ENCODE assay signal across 8 cellular contexts in the genomic region with DNA sequence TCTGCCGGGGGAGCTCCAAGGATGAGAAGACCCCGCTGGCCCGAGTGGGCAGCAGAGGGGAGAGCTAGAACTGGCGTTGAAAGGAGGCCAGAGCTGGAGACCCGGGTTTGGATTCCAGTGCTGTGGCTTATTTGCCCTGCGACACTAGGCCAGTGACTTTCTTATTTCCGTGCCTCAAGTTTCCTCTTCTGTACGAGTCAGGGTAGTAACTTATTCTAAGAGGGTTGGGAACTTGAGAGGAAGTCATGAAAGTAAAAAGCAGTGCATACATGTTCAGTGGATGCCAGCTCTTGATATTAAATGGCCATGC. TPM values are rescaled to one million over a fixed set of nuclear protein-coding genes. Genes with fewer than 3 reads are reported as not detected.
DNase-seq lines count a peak whose midpoint lies in the region; ATAC-seq, FAIRE-seq and TF ChIP-seq lines count a peak whose summit lies in the region.

No MANE protein-coding gene starts in this region.

- BruUV-seq in Calu3 (replicated peaks; lab: Mats Ljungman, UMichigan), result no TSS peak
- no TSS peak for BruUV-seq in HepG2 (replicated peaks; lab: Mats Ljungman, UMichigan)

- H3K4me3 ChIP-seq in ascending aorta (peak overlapping the region; percentile 87 to 95), HepG2 (replicated peaks in 1 of 3; ENCODE audit: insufficient read depth in 1 of 3, low read depth in 2 of 3, low read length in 3 of 3) (peak overlapping the region; percentile 84 to 96 (median 95))

- TF ChIP-seq RAD21 in HepG2 (CRISPR knock-in tag; IDR thresholded peaks at IDR 0.05), result no peak

- H3K36me3 ChIP-seq in ascending aorta, result peaks cover 19 to 27% of the 10 kb centered on the region in 2 donors
- peaks cover 17 to 25% of the 10 kb centered on the region in 2 experiments for H3K36me3 ChIP-seq in HepG2 (replicated peaks in 1 of 2; ENCODE audit: control insufficient read depth in 1 of 2, insufficient read depth in 2 of 2, low read length in 2 of 2)

- H3K27me3 Mint-ChIP-seq in Calu3 (ENCODE audit: unreplicated experiment) (no peaks in the 10 kb centered on the region), type B pancreatic cell (no peaks in the 10 kb centered on the region)

- peak overlapping the region; percentile 78 for H3K4me2 ChIP-seq in HepG2 (ENCODE audit: low read depth, low read length)

- H3K27ac ChIP-seq in ascending aorta (peak overlapping the region; percentile 77 to 85), HepG2 (ENCODE audit: extremely low read length, insufficient read depth, low read length) (peak overlapping the region; percentile 73)

- TF ChIP-seq EP300 in HepG2 (IDR thresholded peaks at IDR 0.05; ENCODE audit: low read depth in 2 of 2, low read length in 2 of 2) (no peak), HepG2 (CRISPR knock-in tag; IDR thresholded peaks at IDR 0.05; ENCODE audit: borderline replicate concordance) (no peak)

- ATAC-seq in HepG2, result peak; percentile 79; the same call in 2 of the 3 replicates
- no peak for ATAC-seq in GM18511 (IDR thresholded peaks at IDR 0.05; ENCODE audit: unreplicated experiment)
- no peak for ATAC-seq in GM18909 (IDR thresholded peaks at IDR 0.05; ENCODE audit: poor library complexity, unreplicated experiment)

- CTCF ChIA-PET in Calu3 (lab: Charles Lee) (interaction anchor here (0.6 to 1.6 kb wide), 6 partner anchors 12 to 319 kb away, joined by 3 to 11 read pairs (median 4); partner anchors contain the start of genes AP1M1 and RAB8A), HepG2 (lab: Yijun Ruan, JAX; ENCODE audit: low intra/inter-chr PET ratio, low total read pairs) (interaction anchor here (1.3 to 1.8 kb wide), 3 partner anchors 124 to 557 kb away, joined by 3 to 6 read pairs (median 4); no protein-coding TSS in a partner anchor)

- POLR2A ChIA-PET in HepG2 (lab: Yijun Ruan, JAX), result interaction anchor here (0.8 to 2.5 kb wide), 14 partner anchors 10 to 513 kb away, joined by 3 to 44 read pairs (median 6); partner anchors contain the start of genes AP1M1, CYP4F11, CYP4F12 and HSH2D

- H3K27me3 ChIP-seq in ascending aorta (no peaks in the 10 kb centered on the region), HepG2 (ENCODE audit: control insufficient read depth in 1 of 2, insufficient read depth in 2 of 2, low read length in 2 of 2) (no peaks in the 10 kb centered on the region; a peak in 1 of 5 replicates)

- H2AFZ ChIP-seq in HepG2 (ENCODE audit: low read length), result no peak overlapping the region

- H3K9me3 ChIP-seq in ascending aorta (no peaks in the 10 kb centered on the region), HepG2 (ENCODE audit: low read length) (no peaks in the 10 kb centered on the region)

- H3K36me3 Mint-ChIP-seq in Calu3 (ENCODE audit: insufficient read depth, unreplicated experiment) (peaks cover 49% of the 10 kb centered on the region), type B pancreatic cell (peaks cover 14% of the 10 kb centered on the region)

- in situ Hi-C loops in HepG2 (cut with HindIII; ENCODE audit: extremely low pct_ligation_motif_present, low pct_unique_long_range_greater_than_20kb), result no loop called here

- H4K20me1 ChIP-seq in HepG2 (ENCODE audit: insufficient read depth, low read length), result no peaks in the 10 kb centered on the region

- peak overlapping the region; percentile 99 for H3K27ac Mint-ChIP-seq in Calu3 (ENCODE audit: unreplicated experiment)
- peak overlapping the region; percentile 98 for H3K27ac Mint-ChIP-seq in type B pancreatic cell

- DNase-seq in Calu3 (no peak), ascending aorta (ENCODE audit: low spot score in 2 of 2) (peak in 1 of 2 donors; percentile 69), HepG2 (ENCODE audit: low spot score) (peak; percentile 39), type B pancreatic cell (ENCODE audit: extremely low spot score, unreplicated experiment) (no peak), T1000 (lab: John Stamatoyannopoulos, UW) (no peak)

- H3K79me2 ChIP-seq in HepG2 (ENCODE audit: insufficient read depth, low read length), result peaks cover 18% of the 10 kb centered on the region

- H3K4me3 Mint-ChIP-seq in Calu3 (ENCODE audit: low read depth, unreplicated experiment) (peak overlapping the region; percentile 100), type B pancreatic cell (peak overlapping the region; percentile 95)

- H3K4me1 ChIP-seq in ascending aorta (peaks cover 3 to 17% of the 10 kb centered on the region in 2 donors), HepG2 (ENCODE audit: insufficient read depth, low read length) (peaks cover 26% of the 10 kb centered on the region)

- no peaks in the 10 kb centered on the region for H3K4me1 Mint-ChIP-seq in Calu3 (ENCODE audit: low read depth, unreplicated experiment)
- H3K4me1 Mint-ChIP-seq in type B pancreatic cell (ENCODE audit: unreplicated experiment), result peaks cover 22% of the 10 kb centered on the region

- 0% methylated on average over 7 of the region's 8 CpGs for WGBS in HepG2 (ENCODE audit: low lambda C conversion rate)

- peak overlapping the region; percentile 81 for H3K9ac ChIP-seq in HepG2 (ENCODE audit: insufficient read depth, low read depth, low read length)

- TF ChIP-seq CTCF in Calu3 (IDR thresholded peaks at IDR 0.05; ENCODE audit: unreplicated experiment) (no peak), LNCAP (IDR thresholded peaks at IDR 0.05) (peak; percentile 40; the same call in 1 of the 2 replicates), ascending aorta (IDR thresholded peaks at IDR 0.05) (no peak), HepG2 (CRISPR knock-in tag; IDR thresholded peaks at IDR 0.05) (no peak; the same call in 1 of the 2 replicates), type B pancreatic cell (conservative IDR thresholded peaks at IDR 0.05) (no peak)

- intact Hi-C loops in Calu3 (cut with micrococcal nuclease; ENCODE audit: unreplicated experiment) (loop anchor here (10.0 kb wide), 2 partner anchors 71 to 351 kb away; partner anchors contain the start of gene RAB8A), ascending aorta (cut with DNase I) (loop anchor here (1.0 to 10.0 kb wide), 3 partner anchors 11 to 351 kb away; partner anchors contain the start of genes AP1M1 and RAB8A), HepG2 (cut with micrococcal nuclease; ENCODE audit: unreplicated experiment) (loop anchor here (1.0 to 10.0 kb wide), 4 partner anchors 11 to 551 kb away; partner anchors contain the start of genes AP1M1 and RAB8A)

- no peak for TF ChIP-seq POLR2A in HepG2 (IDR thresholded peaks at IDR 0.05; ENCODE audit: insufficient read depth in 1 of 2, low read depth in 2 of 2, low read length in 2 of 2)

- H3K9me3 Mint-ChIP-seq in Calu3 (ENCODE audit: low read depth, unreplicated experiment), result no peaks in the 10 kb centered on the region
- no peaks in the 10 kb centered on the region for H3K9me3 Mint-ChIP-seq in type B pancreatic cell

- FAIRE-seq in HepG2 (lab: Jason Lieb, UNC), result peak; percentile 8

RNA-seq across cellular contexts. Expression of gene FAM32A, which starts 0.7 kb away (rescaled TPM):
- 42.2 and 47.5 TPM in 2 replicates for total RNA-seq in Calu3 (2022)
- 74.4 TPM for total RNA-seq in ascending aorta
- total RNA-seq in HepG2 (2016; rRNA removed; fragmentation: Illumina TruSeq; extraction: Trizol), result 86.2 and 107 TPM in 2 replicates
- total RNA-seq in HepG2 (2016; cell fraction: cytosol; rRNA removed; fragmentation: Illumina TruSeq; extraction: Trizol; ENCODE audit: low read depth), result 16.1 and 18.7 TPM in 2 replicates
- 88.4 and 109 TPM in 2 replicates for total RNA-seq in HepG2 (2016; cell fraction: insoluble cytoplasmic fraction; rRNA removed; fragmentation: Illumina TruSeq; extraction: Trizol)
- total RNA-seq in HepG2 (2016; cell fraction: membrane; rRNA removed; fragmentation: Illumina TruSeq; extraction: Trizol), result 47.2 and 50.8 TPM in 2 replicates
- 31.5 and 32.7 TPM in 2 replicates for total RNA-seq in HepG2 (2016; cell fraction: nucleus; rRNA removed; fragmentation: Illumina TruSeq; extraction: Trizol)
- polyA plus RNA-seq in HepG2 (2011; rRNA removed), result 83.5 and 85.8 TPM in 2 replicates
- 84.4 and 94.8 TPM in 2 replicates for polyA plus RNA-seq in HepG2 (2011; cell fraction: cytosol; rRNA removed)
- polyA plus RNA-seq in HepG2 (2011; cell fraction: nucleus; rRNA removed), result 43.4 and 53.9 TPM in 2 replicates
- 47.0 and 48.3 TPM in 2 replicates for polyA plus RNA-seq in HepG2 (2012)
- 15.1 and 15.9 TPM in 2 replicates for polyA plus RNA-seq in HepG2 (2016; cell fraction: cytosol; fragmentation: Illumina TruSeq; extraction: Trizol; ENCODE audit: low read depth)
- 111 and 120 TPM in 2 replicates for polyA plus RNA-seq in HepG2 (2016; cell fraction: insoluble cytoplasmic fraction; fragmentation: Illumina TruSeq; extraction: Trizol; ENCODE audit: low read depth)
- polyA plus RNA-seq in HepG2 (2016; cell fraction: membrane; fragmentation: Illumina TruSeq; extraction: Trizol; ENCODE audit: low read depth), result 34.1 and 36.4 TPM in 2 replicates
- 59.1 and 59.3 TPM in 2 replicates for polyA plus RNA-seq in HepG2 (2016; cell fraction: nucleus; fragmentation: Illumina TruSeq; extraction: Trizol; ENCODE audit: insufficient read depth, low read depth)
- 30.0 and 76.8 TPM in 2 replicates for polyA minus RNA-seq in HepG2 (2011; rRNA and poly(A)+ RNA removed; ENCODE audit: low replicate concordance)
- polyA minus RNA-seq in HepG2 (2011; cell fraction: cytosol; rRNA and poly(A)+ RNA removed), result 16.9 and 20.0 TPM in 2 replicates
- 9.8 and 10.2 TPM in 2 replicates for polyA minus RNA-seq in HepG2 (2011; cell fraction: nucleus; rRNA and poly(A)+ RNA removed)
- 84.6 and 89.0 TPM in 2 replicates for total RNA-seq in type B pancreatic cell (ENCODE audit: low replicate concordance)

RNA-seq across cellular contexts. Expression of gene AP1M1, which starts 11.8 kb away (rescaled TPM):
- total RNA-seq in Calu3 (2022) (28.7 and 31.5 TPM in 2 replicates), ascending aorta (162 TPM), HepG2 (2016; rRNA removed; fragmentation: Illumina TruSeq; extraction: Trizol) (43.6 and 46.1 TPM in 2 replicates), type B pancreatic cell (ENCODE audit: low replicate concordance) (39.9 and 75.0 TPM in 2 replicates)
- 20.4 and 22.9 TPM in 2 replicates for total RNA-seq in HepG2 (2016; cell fraction: cytosol; rRNA removed; fragmentation: Illumina TruSeq; extraction: Trizol; ENCODE audit: low read depth)
- total RNA-seq in HepG2 (2016; cell fraction: insoluble cytoplasmic fraction; rRNA removed; fragmentation: Illumina TruSeq; extraction: Trizol), result 36.0 and 47.3 TPM in 2 replicates
- total RNA-seq in HepG2 (2016; cell fraction: membrane; rRNA removed; fragmentation: Illumina TruSeq; extraction: Trizol), result 32.8 and 39.0 TPM in 2 replicates
- 27.4 and 32.2 TPM in 2 replicates for total RNA-seq in HepG2 (2016; cell fraction: nucleus; rRNA removed; fragmentation: Illumina TruSeq; extraction: Trizol)
- polyA plus RNA-seq in HepG2 (2011; rRNA removed), result 34.4 and 38.8 TPM in 2 replicates
- 36.4 and 38.2 TPM in 2 replicates for polyA plus RNA-seq in HepG2 (2011; cell fraction: cytosol; rRNA removed)
- 46.2 and 50.3 TPM in 2 replicates for polyA plus RNA-seq in HepG2 (2011; cell fraction: nucleus; rRNA removed)
- polyA plus RNA-seq in HepG2 (2012), result 32.0 and 35.2 TPM in 2 replicates
- polyA plus RNA-seq in HepG2 (2016; cell fraction: cytosol; fragmentation: Illumina TruSeq; extraction: Trizol; ENCODE audit: low read depth), result 20.3 and 21.8 TPM in 2 replicates
- 46.9 and 60.8 TPM in 2 replicates for polyA plus RNA-seq in HepG2 (2016; cell fraction: insoluble cytoplasmic fraction; fragmentation: Illumina TruSeq; extraction: Trizol; ENCODE audit: low read depth)
- polyA plus RNA-seq in HepG2 (2016; cell fraction: membrane; fragmentation: Illumina TruSeq; extraction: Trizol; ENCODE audit: low read depth), result 31.7 and 32.5 TPM in 2 replicates
- 54.4 and 56.8 TPM in 2 replicates for polyA plus RNA-seq in HepG2 (2016; cell fraction: nucleus; fragmentation: Illumina TruSeq; extraction: Trizol; ENCODE audit: insufficient read depth, low read depth)
- 46.7 and 67.4 TPM in 2 replicates for polyA minus RNA-seq in HepG2 (2011; rRNA and poly(A)+ RNA removed; ENCODE audit: low replicate concordance)
- 39.7 and 43.0 TPM in 2 replicates for polyA minus RNA-seq in HepG2 (2011; cell fraction: cytosol; rRNA and poly(A)+ RNA removed)
- polyA minus RNA-seq in HepG2 (2011; cell fraction: nucleus; rRNA and poly(A)+ RNA removed), result 20.2 and 35.7 TPM in 2 replicates

RNA-seq across cellular contexts. Expression of gene CIB3, which starts 12.6 kb away (rescaled TPM):
- not detected in 2 replicates for total RNA-seq in Calu3 (2022)
- total RNA-seq in ascending aorta, result not detected
- total RNA-seq in HepG2 (2016; rRNA removed; fragmentation: Illumina TruSeq; extraction: Trizol), result not detected in 2 replicates
- total RNA-seq in HepG2 (2016; cell fraction: cytosol; rRNA removed; fragmentation: Illumina TruSeq; extraction: Trizol; ENCODE audit: low read depth), result not detected in 2 replicates
- total RNA-seq in HepG2 (2016; cell fraction: insoluble cytoplasmic fraction; rRNA removed; fragmentation: Illumina TruSeq; extraction: Trizol), result not detected in 2 replicates
- not detected in 2 replicates for total RNA-seq in HepG2 (2016; cell fraction: membrane; rRNA removed; fragmentation: Illumina TruSeq; extraction: Trizol)
- total RNA-seq in HepG2 (2016; cell fraction: nucleus; rRNA removed; fragmentation: Illumina TruSeq; extraction: Trizol), result not detected in 2 replicates
- not detected in 2 replicates for polyA plus RNA-seq in HepG2 (2011; rRNA removed)
- polyA plus RNA-seq in HepG2 (2011; cell fraction: cytosol; rRNA removed), result not detected in 2 replicates
- polyA plus RNA-seq in HepG2 (2011; cell fraction: nucleus; rRNA removed), result not detected in 2 replicates
- polyA plus RNA-seq in HepG2 (2012), result not detected in 2 replicates
- not detected in 2 replicates for polyA plus RNA-seq in HepG2 (2016; cell fraction: cytosol; fragmentation: Illumina TruSeq; extraction: Trizol; ENCODE audit: low read depth)
- polyA plus RNA-seq in HepG2 (2016; cell fraction: insoluble cytoplasmic fraction; fragmentation: Illumina TruSeq; extraction: Trizol; ENCODE audit: low read depth), result not detected in 2 replicates
- polyA plus RNA-seq in HepG2 (2016; cell fraction: membrane; fragmentation: Illumina TruSeq; extraction: Trizol; ENCODE audit: low read depth), result not detected in 2 replicates
- polyA plus RNA-seq in HepG2 (2016; cell fraction: nucleus; fragmentation: Illumina TruSeq; extraction: Trizol; ENCODE audit: insufficient read depth, low read depth), result not detected in 2 replicates
- not detected in 2 replicates for polyA minus RNA-seq in HepG2 (2011; rRNA and poly(A)+ RNA removed; ENCODE audit: low replicate concordance)
- not detected in 2 replicates for polyA minus RNA-seq in HepG2 (2011; cell fraction: cytosol; rRNA and poly(A)+ RNA removed)
- polyA minus RNA-seq in HepG2 (2011; cell fraction: nucleus; rRNA and poly(A)+ RNA removed), result not detected in 2 replicates
- not detected in 2 replicates for total RNA-seq in type B pancreatic cell (ENCODE audit: low replicate concordance)

RNA-seq across cellular contexts. Expression of gene HSH2D, which starts 42.4 kb away (rescaled TPM):
- 29.5 and 50.6 TPM in 2 replicates for total RNA-seq in Calu3 (2022)
- not detected for total RNA-seq in ascending aorta
- 0.53 and 0.69 TPM in 2 replicates for total RNA-seq in HepG2 (2016; rRNA removed; fragmentation: Illumina TruSeq; extraction: Trizol)
- 0.20 and 0.71 TPM in 2 replicates for total RNA-seq in HepG2 (2016; cell fraction: cytosol; rRNA removed; fragmentation: Illumina TruSeq; extraction: Trizol; ENCODE audit: low read depth)
- total RNA-seq in HepG2 (2016; cell fraction: insoluble cytoplasmic fraction; rRNA removed; fragmentation: Illumina TruSeq; extraction: Trizol), result 0.68 and 0.91 TPM in 2 replicates
- 0.45 and 0.53 TPM in 2 replicates for total RNA-seq in HepG2 (2016; cell fraction: membrane; rRNA removed; fragmentation: Illumina TruSeq; extraction: Trizol)
- 0.75 and 1.1 TPM in 2 replicates for total RNA-seq in HepG2 (2016; cell fraction: nucleus; rRNA removed; fragmentation: Illumina TruSeq; extraction: Trizol)
- 3.2 and 6.3 TPM in 2 replicates for polyA plus RNA-seq in HepG2 (2011; rRNA removed)
- 2.3 and 3.1 TPM in 2 replicates for polyA plus RNA-seq in HepG2 (2011; cell fraction: cytosol; rRNA removed)
- 7.6 and 12.6 TPM in 2 replicates for polyA plus RNA-seq in HepG2 (2011; cell fraction: nucleus; rRNA removed)
- 3.5 and 3.7 TPM in 2 replicates for polyA plus RNA-seq in HepG2 (2012)
- polyA plus RNA-seq in HepG2 (2016; cell fraction: cytosol; fragmentation: Illumina TruSeq; extraction: Trizol; ENCODE audit: low read depth), result 0.08 and 0.27 TPM in 2 replicates
- polyA plus RNA-seq in HepG2 (2016; cell fraction: insoluble cytoplasmic fraction; fragmentation: Illumina TruSeq; extraction: Trizol; ENCODE audit: low read depth), result 0.67 and 0.85 TPM in 2 replicates
- polyA plus RNA-seq in HepG2 (2016; cell fraction: membrane; fragmentation: Illumina TruSeq; extraction: Trizol; ENCODE audit: low read depth), result 0.26 and 0.30 TPM in 2 replicates
- 1.6 and 2.8 TPM in 2 replicates for polyA plus RNA-seq in HepG2 (2016; cell fraction: nucleus; fragmentation: Illumina TruSeq; extraction: Trizol; ENCODE audit: insufficient read depth, low read depth)
- polyA minus RNA-seq in HepG2 (2011; rRNA and poly(A)+ RNA removed; ENCODE audit: low replicate concordance), result 1.1 and 1.3 TPM in 2 replicates
- polyA minus RNA-seq in HepG2 (2011; cell fraction: cytosol; rRNA and poly(A)+ RNA removed), result 0.70 and 1.5 TPM in 2 replicates
- polyA minus RNA-seq in HepG2 (2011; cell fraction: nucleus; rRNA and poly(A)+ RNA removed), result 2.4 and 4.8 TPM in 2 replicates
- total RNA-seq in type B pancreatic cell (ENCODE audit: low replicate concordance), result 0.68 and 1.5 TPM in 2 replicates
